In genomic region chr12:88522961-88523360, GRCh38 we compare ENCODE assay signal across 26 cellular contexts. TPM values are rescaled to one million over a fixed set of nuclear protein-coding genes. Genes with fewer than 3 reads are reported as not detected.
"Had no signal": no experiment of that assay in that cellular context is flagged by ENCODE, and none has a peak within 500 bp of the region (broad histone marks: within the 10 kb centered on the region; RNA-seq: fewer than 3 reads in every experiment).

No MANE protein-coding gene starts in this region.

- H3K36me3 ChIP-seq: adrenal gland had no signal

- H3K27me3 ChIP-seq: adrenal gland, SJCRH30 had no signal

- H3K27me3 Mint-ChIP-seq: activated CD4-positive, alpha-beta T cell treated with anti-CD3 and anti-CD28 coated beads for 36 hours; activated CD4-positive, alpha-beta T cell treated with anti-CD3 and anti-CD28 coated beads, Interleukin-2, amount 10 ng/mL, durations not matched to agents 7 days and 5 days; activated T-cell treated with anti-CD3 and anti-CD28 coated beads, Interleukin-2, amount 50 U/mL, for 24 hours had no signal

- H3K4me3 ChIP-seq: adrenal gland, K562, SJCRH30, SK-N-MC had no signal

- H3K4me3 Mint-ChIP-seq: activated CD4-positive, alpha-beta T cell treated with anti-CD3 and anti-CD28 coated beads for 36 hours; activated CD4-positive, alpha-beta T cell treated with anti-CD3 and anti-CD28 coated beads, Interleukin-2, amount 10 ng/mL, durations not matched to agents 7 days and 5 days; activated CD8-positive, alpha-beta T cell treated with anti-CD3 and anti-CD28 coated beads, Interleukin-2, amount 10 ng/mL, durations not matched to agents 7 days and 5 days; activated naive CD4-positive, alpha-beta T cell treated with anti-CD3 and anti-CD28 coated beads for 36 hours; activated T-cell treated with anti-CD3 and anti-CD28 coated beads, Interleukin-2, amount 50 U/mL, for 24 hours; T-helper 2 cell treated with Interferon-gamma antibody and Interleukin-4, amounts not matched to agents 5 μg/mL and 100 μg/mL, for 36 hours; WTC11 had no signal

- H3K36me3 Mint-ChIP-seq: activated naive CD4-positive, alpha-beta T cell treated with anti-CD3 and anti-CD28 coated beads, Interleukin-2, amount 50 U/mL, for 72 hours had no signal

- ATAC-seq: activated CD4-positive, alpha-beta T cell treated with anti-CD3 and anti-CD28 coated beads for 36 hours; activated CD4-positive, CD25-positive, alpha-beta regulatory T cell treated with anti-CD3 and anti-CD28 coated beads, Interleukin-2, amount 50 U/mL, for 24 hours; activated CD8-positive, alpha-beta T cell treated with anti-CD3 and anti-CD28 coated beads, Interleukin-2, amount 10 ng/mL, durations not matched to agents 7 days and 5 days; activated naive CD4-positive, alpha-beta T cell treated with anti-CD3 and anti-CD28 coated beads, Interleukin-2, amount 50 U/mL, for 72 hours; K562; WTC11 had no signal

- H3K27ac ChIP-seq: adrenal gland, SJCRH30, SK-N-MC had no signal

- DNase-seq: activated CD4-positive, alpha-beta T cell treated with anti-CD3 and anti-CD28 coated beads for 36 hours; activated CD4-positive, alpha-beta T cell treated with anti-CD3 and anti-CD28 coated beads, Interleukin-2, amount 10 ng/mL, durations not matched to agents 7 days and 5 days; activated CD4-positive, alpha-beta T cell treated with anti-CD3 and anti-CD28 coated beads, Interleukin-2, amount 50 U/mL, for 48 hours; activated CD8-positive, alpha-beta T cell treated with anti-CD3 and anti-CD28 coated beads, Interleukin-2, amount 10 ng/mL, durations not matched to agents 7 days and 5 days; activated gamma-delta T cell treated with Interleukin-2 at 50 U/mL for 16 hours; activated naive CD4-positive, alpha-beta T cell treated with anti-CD3 and anti-CD28 coated beads for 36 hours; activated T-cell treated with anti-CD3 and anti-CD28 coated beads, Interleukin-2, amount 50 U/mL, for 24 hours; adrenal gland; NCI-H1105; NCI-H1417 treated with DMSO at 0.1 percent for 48 hours; NCI-H187 treated with DMSO at 0.1 percent for 48 hours; NCI-H2081; NCI-H345; NCI-H524 treated with DMSO at 0.1 percent for 48 hours; NCI-H748 treated with DMSO at 0.1 percent for 48 hours; SHP77; SJCRH30 had no signal

- H3K4me1 Mint-ChIP-seq: activated CD4-positive, alpha-beta T cell treated with anti-CD3 and anti-CD28 coated beads for 36 hours; activated CD4-positive, alpha-beta T cell treated with anti-CD3 and anti-CD28 coated beads, Interleukin-2, amount 10 ng/mL, durations not matched to agents 7 days and 5 days had no signal

- H3K9me3 ChIP-seq: adrenal gland had no signal

- H3K27ac Mint-ChIP-seq: activated CD4-positive, alpha-beta T cell treated with anti-CD3 and anti-CD28 coated beads for 36 hours; activated CD4-positive, alpha-beta T cell treated with anti-CD3 and anti-CD28 coated beads, Interleukin-2, amount 10 ng/mL, durations not matched to agents 7 days and 5 days; activated CD8-positive, alpha-beta T cell treated with anti-CD3 and anti-CD28 coated beads, Interleukin-2, amount 10 ng/mL, durations not matched to agents 7 days and 5 days; activated naive CD4-positive, alpha-beta T cell treated with anti-CD3 and anti-CD28 coated beads for 36 hours; activated naive CD4-positive, alpha-beta T cell treated with anti-CD3 and anti-CD28 coated beads, Interleukin-2, amount 50 U/mL, for 72 hours; activated T-cell treated with anti-CD3 and anti-CD28 coated beads, Interleukin-2, amount 50 U/mL, for 24 hours; activated T-helper 2 cell treated with anti-CD3 and anti-CD28 coated beads, Interferon-gamma antibody, Interleukin-2, Interleukin-4, amounts not matched to agents 10 μg/mL and 5 μg/mL and 100 μg/mL, durations not matched to agents 14 hours and 24 hours and 36 hours; T-helper 2 cell treated with Interferon-gamma antibody and Interleukin-4, amounts not matched to agents 5 μg/mL and 100 μg/mL, for 36 hours had no signal

- H3K4me1 ChIP-seq: adrenal gland, SJCRH30 had no signal

RNA-seq across cellular contexts. Expression of gene KITLG, which starts 57.3 kb away (rescaled TPM):
- total RNA-seq: activated CD8-positive, alpha-beta T cell treated with anti-CD3 and anti-CD28 coated beads, Interleukin-2, amount 10 ng/mL, durations not matched to agents 7 days and 5 days; activated naive CD4-positive, alpha-beta T cell treated with anti-CD3 and anti-CD28 coated beads, Interleukin-2, amount 50 U/mL, for 72 hours; OCI-LY7; T-helper 1 cell treated with Interleukin-12 subunit alpha and Interleukin-12 subunit beta and Interleukin-4 antibody, amounts not matched to agents 30 ng/mL and 1 ng/mL, for 36 hours had no signal
